Comparison of ENCODE assay signal across 18 cellular contexts in genomic region chr15:63008333-63009049, GRCh38. TPM values are rescaled to one million over a fixed set of nuclear protein-coding genes. Genes with fewer than 3 reads are reported as not detected.
A peak's percentile ranks its signal among the peaks of the same experiment; 100 is the strongest.
DNase-seq lines count a peak whose midpoint lies in the region; ATAC-seq, FAIRE-seq and TF ChIP-seq lines count a peak whose summit lies in the region.
"Had no signal": no experiment of that assay in that cellular context is flagged by ENCODE, and none has a peak within 500 bp of the region (broad histone marks: within the 10 kb centered on the region; RNA-seq: fewer than 3 reads in every experiment).

No MANE protein-coding gene starts in this region.

- H2BK12ac ChIP-seq in H9 (ENCODE audit: insufficient read length, low read depth, low read length) = no peak overlapping the region

- no peak overlapping the region for H3K4ac ChIP-seq in H9 (ENCODE audit: low read depth, low read length)

- TF ChIP-seq EP300 in HepG2 (IDR thresholded peaks at IDR 0.05; ENCODE audit: low read depth in 2 of 2, low read length in 2 of 2) (no peak), HepG2 (CRISPR knock-in tag; IDR thresholded peaks at IDR 0.05; ENCODE audit: borderline replicate concordance) (no peak)

- no TSS peak for BruUV-seq in Calu3 (replicated peaks; lab: Mats Ljungman, UMichigan)
- no TSS peak for BruUV-seq in HepG2 (replicated peaks; lab: Mats Ljungman, UMichigan)

- no peak overlapping the region for H2AFZ ChIP-seq in H9 (ENCODE audit: low read length)
- H2AFZ ChIP-seq in HepG2 (ENCODE audit: low read length) = no peak overlapping the region
- H2AFZ ChIP-seq: GM23338 had no signal

- TF ChIP-seq CTCF in Calu3 (IDR thresholded peaks at IDR 0.05; ENCODE audit: unreplicated experiment) (no peak), H9 (conservative IDR thresholded peaks at IDR 0.05) (no peak), HepG2 (CRISPR knock-in tag; IDR thresholded peaks at IDR 0.05) (no peak)

- H3K14ac ChIP-seq in H9 (ENCODE audit: insufficient read depth, low read length) = no peak overlapping the region

- peaks cover 3% of the 10 kb centered on the region for H3K36me3 Mint-ChIP-seq in Calu3 (ENCODE audit: insufficient read depth, unreplicated experiment)
- H3K36me3 Mint-ChIP-seq in H9 (ENCODE audit: insufficient read depth in 1 of 3, low read depth in 3 of 3) = peaks cover 0 to 17% (median 2%) of the 10 kb centered on the region in 3 experiments; a peak in 3 of 7 replicates
- H3K36me3 Mint-ChIP-seq in stimulated activated naive B cell treated with anti-CD40 and anti-IgM and Interleukin-4, amounts not matched to agents 10 μg/mL and 1 μg/mL and 100 μg/mL, for 72 hours = no peaks in the 10 kb centered on the region
- H3K36me3 Mint-ChIP-seq: CD4-positive, CD25-positive, alpha-beta regulatory T cell; CD8-positive, alpha-beta memory T cell had no signal

- no peaks in the 10 kb centered on the region for H3K36me3 ChIP-seq in HepG2 (replicated peaks in 1 of 2; ENCODE audit: control insufficient read depth in 1 of 2, insufficient read depth in 2 of 2, low read length in 2 of 2)
- H3K36me3 ChIP-seq: BE2C had no signal

- H4K20me1 ChIP-seq in H9 (ENCODE audit: control insufficient read depth, insufficient read depth, insufficient read length) (no peaks in the 10 kb centered on the region), HepG2 (ENCODE audit: insufficient read depth, low read length) (no peaks in the 10 kb centered on the region)

- no peak overlapping the region for H3K4me3 ChIP-seq in HepG2 (replicated peaks in 1 of 3; ENCODE audit: insufficient read depth in 1 of 3, low read depth in 2 of 3, low read length in 3 of 3)
- H3K4me3 ChIP-seq: GM12878, GM23338 had no signal

- H3K9me3 ChIP-seq in H9 (ENCODE audit: control insufficient read depth, low read depth, low read length) (no peaks in the 10 kb centered on the region), HepG2 (ENCODE audit: low read length) (no peaks in the 10 kb centered on the region)
- H3K9me3 ChIP-seq: BE2C had no signal

- no peak overlapping the region for H4K8ac ChIP-seq in H9 (replicated peaks; ENCODE audit: insufficient read length, low read depth, low read length)

- H3K27ac ChIP-seq in H9 (ENCODE audit: insufficient read length, low read depth, low read length) = no peak overlapping the region
- H3K27ac ChIP-seq in HepG2 (ENCODE audit: extremely low read length, insufficient read depth, low read length) = no peak overlapping the region
- H3K27ac ChIP-seq: KMS-11 had no signal

- no peak overlapping the region for H2BK120ac ChIP-seq in H9 (ENCODE audit: low read depth, low read length, poor library complexity, severe bottlenecking)

- H2BK5ac ChIP-seq in H9 (ENCODE audit: insufficient read length, low read length) = no peak overlapping the region

- no peak overlapping the region for H3K56ac ChIP-seq in H9 (ENCODE audit: insufficient read length, low read depth, low read length)

- POLR2A ChIA-PET in HepG2 (lab: Yijun Ruan, JAX) = no interaction called here

- no peak overlapping the region for H4K91ac ChIP-seq in H9 (ENCODE audit: insufficient read length, low read depth, low read length)

- peak overlapping the region; percentile 34 for H2BK20ac ChIP-seq in H9 (ENCODE audit: low read depth, low read length, poor library complexity, severe bottlenecking)

- TF ChIP-seq POLR2A in HepG2 (IDR thresholded peaks at IDR 0.05; ENCODE audit: insufficient read depth in 1 of 2, low read depth in 2 of 2, low read length in 2 of 2) = no peak

- H3K18ac ChIP-seq in H9 (ENCODE audit: insufficient read length, low read depth, low read length) = no peak overlapping the region

- no peak for TF ChIP-seq RAD21 in HepG2 (CRISPR knock-in tag; IDR thresholded peaks at IDR 0.05)

- CTCF ChIA-PET in Calu3 (lab: Charles Lee) (no interaction called here), HepG2 (lab: Yijun Ruan, JAX; ENCODE audit: low intra/inter-chr PET ratio, low total read pairs) (no interaction called here)

- no peak for FAIRE-seq in HepG2 (lab: Jason Lieb, UNC)
- FAIRE-seq: A204.1, GM12878 had no signal

- H3K4me2 ChIP-seq in H9 (ENCODE audit: insufficient read depth, insufficient read length, low read length) (no peak overlapping the region), HepG2 (ENCODE audit: low read depth, low read length) (no peak overlapping the region)
- H3K4me2 ChIP-seq: GM23338, KMS-11 had no signal

- H3K9me3 Mint-ChIP-seq in Calu3 (ENCODE audit: low read depth, unreplicated experiment) (no peaks in the 10 kb centered on the region), H9 (peaks cover 9 to 16% of the 10 kb centered on the region in 2 experiments)
- H3K9me3 Mint-ChIP-seq in stimulated activated naive B cell treated with anti-CD40 and anti-IgM and Interleukin-4, amounts not matched to agents 10 μg/mL and 1 μg/mL and 100 μg/mL, for 72 hours = no peaks in the 10 kb centered on the region
- H3K9me3 Mint-ChIP-seq: CD8-positive, alpha-beta memory T cell had no signal

- DNase-seq in Calu3 (peak; percentile 42), H9 (no peak), HepG2 (ENCODE audit: low spot score) (no peak), SW 1271 (lab: John Stamatoyannopoulos, UW) (no peak)
- no peak for DNase-seq in stimulated activated naive B cell treated with anti-CD40 and anti-IgM and Interleukin-4, amounts not matched to agents 10 μg/mL and 1 μg/mL and 100 μg/mL, for 72 hours
- no peak for DNase-seq in activated CD4-positive, alpha-beta T cell treated with anti-CD3 and anti-CD28 coated beads for 4 hours
- DNase-seq: ACHN; BE2C; C1 segment of cervical spinal cord; CD4-positive, CD25-positive, alpha-beta regulatory T cell; CD8-positive, alpha-beta memory T cell; DMS79; H7 had no signal

- H2BK15ac ChIP-seq in H9 (ENCODE audit: low read depth, low read length) = no peak overlapping the region

- no peak overlapping the region for H2AK5ac ChIP-seq in H9 (ENCODE audit: insufficient read length, low read length)

- no peaks in the 10 kb centered on the region for H3K79me1 ChIP-seq in H9 (ENCODE audit: insufficient read depth, low read depth, low read length, poor library complexity, severe bottlenecking)

- H3K4me3 Mint-ChIP-seq in Calu3 (ENCODE audit: low read depth, unreplicated experiment) (no peak overlapping the region), H9 (no peak overlapping the region)
- H3K4me3 Mint-ChIP-seq in stimulated activated naive B cell treated with anti-CD40 and anti-IgM and Interleukin-4, amounts not matched to agents 10 μg/mL and 1 μg/mL and 100 μg/mL, for 72 hours = no peak overlapping the region
- H3K4me3 Mint-ChIP-seq: CD4-positive, CD25-positive, alpha-beta regulatory T cell; CD8-positive, alpha-beta memory T cell; GM23338 had no signal

- intact Hi-C loops in Calu3 (cut with micrococcal nuclease; ENCODE audit: unreplicated experiment) (no loop called here), HepG2 (cut with micrococcal nuclease; ENCODE audit: unreplicated experiment) (no loop called here)

- H3K23ac ChIP-seq in H9 (ENCODE audit: insufficient read length, low read depth, low read length) = no peak overlapping the region

- H3K23me2 ChIP-seq in H9 (ENCODE audit: insufficient read length, low read depth, low read length, poor library complexity, severe bottlenecking) = no peaks in the 10 kb centered on the region

- WGBS in H9 (ENCODE audit: extremely low coverage, insufficient read length, low lambda C conversion rate) = no CpG with 5 or more reads among the region's 6 CpGs
- WGBS in HepG2 (ENCODE audit: low lambda C conversion rate) = 96% methylated on average over 5 of the region's 6 CpGs

- H3K79me2 ChIP-seq in H9 (ENCODE audit: insufficient read depth, low read length) = no peaks in the 10 kb centered on the region
- no peaks in the 10 kb centered on the region for H3K79me2 ChIP-seq in HepG2 (ENCODE audit: insufficient read depth, low read length)

- H3K27me3 ChIP-seq in H9 (ENCODE audit: insufficient read depth, low read length) = no peaks in the 10 kb centered on the region
- no peaks in the 10 kb centered on the region for H3K27me3 ChIP-seq in HepG2 (ENCODE audit: control insufficient read depth in 1 of 2, insufficient read depth in 2 of 2, low read length in 2 of 2)
- H3K27me3 ChIP-seq: BE2C had no signal

- H4K5ac ChIP-seq in H9 (ENCODE audit: insufficient read length, low read depth, low read length) = no peak overlapping the region

- in situ Hi-C loops in HepG2 (cut with HindIII; ENCODE audit: extremely low pct_ligation_motif_present, low pct_unique_long_range_greater_than_20kb) = no loop called here

- no peaks in the 10 kb centered on the region for H3K27me3 Mint-ChIP-seq in Calu3 (ENCODE audit: unreplicated experiment)
- peaks cover 2% of the 10 kb centered on the region for H3K27me3 Mint-ChIP-seq in H9 (ENCODE audit: low read depth)
- peaks cover 15 to 21% of the 10 kb centered on the region in 2 donors for H3K27me3 Mint-ChIP-seq in stimulated activated naive B cell treated with anti-CD40 and anti-IgM and Interleukin-4, amounts not matched to agents 10 μg/mL and 1 μg/mL and 100 μg/mL, for 72 hours

- H3K4me1 ChIP-seq in H9 (ENCODE audit: insufficient read depth, low read length) (peaks cover 3% of the 10 kb centered on the region; the same call in 1 of the 2 replicates), HepG2 (ENCODE audit: insufficient read depth, low read length) (peaks cover 46% of the 10 kb centered on the region)

- H3K9ac ChIP-seq in H9 (ENCODE audit: extremely low read depth, insufficient read length, low read length) (no peak overlapping the region), HepG2 (ENCODE audit: insufficient read depth, low read depth, low read length) (no peak overlapping the region)
- H3K9ac ChIP-seq: KMS-11 had no signal

- peaks cover 48% of the 10 kb centered on the region for H3K4me1 Mint-ChIP-seq in Calu3 (ENCODE audit: low read depth, unreplicated experiment)
- peaks cover 24 to 28% of the 10 kb centered on the region in 2 experiments for H3K4me1 Mint-ChIP-seq in H9
- H3K4me1 Mint-ChIP-seq in stimulated activated naive B cell treated with anti-CD40 and anti-IgM and Interleukin-4, amounts not matched to agents 10 μg/mL and 1 μg/mL and 100 μg/mL, for 72 hours = no peaks in the 10 kb centered on the region
- H3K4me1 Mint-ChIP-seq: CD4-positive, CD25-positive, alpha-beta regulatory T cell; CD8-positive, alpha-beta memory T cell had no signal

- no peak overlapping the region for H3T11ph ChIP-seq in H9 (ENCODE audit: low read length)

- H3K27ac Mint-ChIP-seq in Calu3 (ENCODE audit: unreplicated experiment) (no peak overlapping the region), H9 (no peak overlapping the region)
- H3K27ac Mint-ChIP-seq in stimulated activated naive B cell treated with anti-CD40 and anti-IgM and Interleukin-4, amounts not matched to agents 10 μg/mL and 1 μg/mL and 100 μg/mL, for 72 hours = no peak overlapping the region
- H3K27ac Mint-ChIP-seq: CD4-positive, CD25-positive, alpha-beta regulatory T cell; CD8-positive, alpha-beta memory T cell; GM23338 had no signal

- ATAC-seq in HepG2 = no peak
- ATAC-seq in stimulated activated naive B cell treated with anti-CD40 and anti-IgM and Interleukin-4, amounts not matched to agents 10 μg/mL and 1 μg/mL and 100 μg/mL, for 72 hours (replicated peaks) = peak; percentile 65 to 72
- ATAC-seq in GM18867 (IDR thresholded peaks at IDR 0.05; ENCODE audit: unreplicated experiment) = no peak
- ATAC-seq: GM12878, GM23338 had no signal

RNA-seq across cellular contexts. Expression of gene TPM1, which starts 34.1 kb away (rescaled TPM):
- 691 and 1,158 TPM in 2 replicates for total RNA-seq in Calu3 (2022)
- 731 and 748 TPM in 2 replicates for total RNA-seq in H9 (2021)
- 98.9 and 113 TPM in 2 replicates for total RNA-seq in HepG2 (2016; rRNA removed; fragmentation: Illumina TruSeq; extraction: Trizol)
- total RNA-seq in HepG2 (2016; cell fraction: cytosol; rRNA removed; fragmentation: Illumina TruSeq; extraction: Trizol; ENCODE audit: low read depth) = 49.9 and 54.7 TPM in 2 replicates
- 98.4 and 114 TPM in 2 replicates for total RNA-seq in HepG2 (2016; cell fraction: insoluble cytoplasmic fraction; rRNA removed; fragmentation: Illumina TruSeq; extraction: Trizol)
- total RNA-seq in HepG2 (2016; cell fraction: membrane; rRNA removed; fragmentation: Illumina TruSeq; extraction: Trizol) = 81.1 and 86.7 TPM in 2 replicates
- 75.6 and 78.8 TPM in 2 replicates for total RNA-seq in HepG2 (2016; cell fraction: nucleus; rRNA removed; fragmentation: Illumina TruSeq; extraction: Trizol)
- 92.4 and 109 TPM in 2 replicates for polyA plus RNA-seq in HepG2 (2011; rRNA removed)
- 45.6 and 56.5 TPM in 2 replicates for polyA plus RNA-seq in HepG2 (2011; cell fraction: cytosol; rRNA removed)
- 245 and 247 TPM in 2 replicates for polyA plus RNA-seq in HepG2 (2011; cell fraction: nucleus; rRNA removed)
- polyA plus RNA-seq in HepG2 (2012) = 72.3 and 73.8 TPM in 2 replicates
- polyA plus RNA-seq in HepG2 (2016; cell fraction: cytosol; fragmentation: Illumina TruSeq; extraction: Trizol; ENCODE audit: low read depth) = 39.7 and 50.0 TPM in 2 replicates
- 112 and 120 TPM in 2 replicates for polyA plus RNA-seq in HepG2 (2016; cell fraction: insoluble cytoplasmic fraction; fragmentation: Illumina TruSeq; extraction: Trizol; ENCODE audit: low read depth)
- polyA plus RNA-seq in HepG2 (2016; cell fraction: membrane; fragmentation: Illumina TruSeq; extraction: Trizol; ENCODE audit: low read depth) = 59.4 and 60.5 TPM in 2 replicates
- 97.1 and 98.9 TPM in 2 replicates for polyA plus RNA-seq in HepG2 (2016; cell fraction: nucleus; fragmentation: Illumina TruSeq; extraction: Trizol; ENCODE audit: insufficient read depth, low read depth)
- 56.1 and 110 TPM in 2 replicates for polyA minus RNA-seq in HepG2 (2011; rRNA and poly(A)+ RNA removed; ENCODE audit: low replicate concordance)
- 22.5 and 29.1 TPM in 2 replicates for polyA minus RNA-seq in HepG2 (2011; cell fraction: cytosol; rRNA and poly(A)+ RNA removed)
- 274 and 286 TPM in 2 replicates for polyA minus RNA-seq in HepG2 (2011; cell fraction: nucleus; rRNA and poly(A)+ RNA removed)

Comparison
In these comparisons a context has a peak if more than half of its experiments do, and no peak if none do; other contexts are left out.
1. ATAC-seq: peak in stimulated activated naive B cell treated with anti-CD40 and anti-IgM and Interleukin-4, amounts not matched to agents 10 μg/mL and 1 μg/mL and 100 μg/mL, for 72 hours (2 of 2); none in HepG2 (single experiment) and GM18867 (single experiment).